Comparison of ENCODE assay signal across 8 cellular contexts in genomic region chr11:32892355-32893090, GRCh38. TPM values are rescaled to one million over a fixed set of nuclear protein-coding genes. Genes with fewer than 3 reads are reported as not detected.
DNase-seq lines count a peak whose midpoint lies in the region; TF ChIP-seq lines count a peak whose summit lies in the region.

QSER1 (plus strand) TSS chr11:32892811; CDS start chr11:32893126, 315 bp downstream.

- intact Hi-C loops in cardiac septum (cut with DNase I) = loop anchor here (5.0 kb wide), 1 partner anchor 145 kb away; the partner anchor contains the start of gene TCP11L1

- peak within 1 kb of the TSS; percentile 87 for H3K9ac ChIP-seq in GM23248

- 1% methylated on average over 9 to 42 of the region's 91 CpGs for WGBS in GM23248 (ENCODE audit: low coverage in 1 of 2, low lambda C conversion rate in 2 of 2, missing lambda C conversion rate in 2 of 2), 2 experiments
- WGBS in tibial nerve, 2 donors = 0% methylated on average over 17 to 46 of the region's 91 CpGs

- H3K4me1 ChIP-seq in GM23248 (ENCODE audit: insufficient read depth) (peaks cover 22% of the 10 kb centered on the region), tibial nerve (peaks cover 0 to 35% (median 9%) of the 10 kb centered on the region in 4 donors)

- H3K4me2 ChIP-seq in GM23248 (ENCODE audit: unreplicated experiment) = peak within 1 kb of the TSS; percentile 89

- H3K36me3 ChIP-seq in GM23248 (ENCODE audit: low read depth) (no peaks in the 10 kb centered on the region), tibial nerve (no peaks in the 10 kb centered on the region)

- in situ Hi-C loops in GM23248 (cut with MboI) = no loop called here

- H3K9me3 ChIP-seq in GM23248 (ENCODE audit: low read depth) (no peaks in the 10 kb centered on the region), tibial nerve (no peaks in the 10 kb centered on the region)

- H3K4me3 ChIP-seq in GM23248 = peak within 1 kb of the TSS; percentile 99
- H3K4me3 ChIP-seq in LNCaP clone FGC (ENCODE audit: low read depth, low read length) = peak within 1 kb of the TSS; percentile 58
- peak within 1 kb of the TSS; percentile 85 to 99 (median 91) for H3K4me3 ChIP-seq in tibial nerve

- peaks cover 20% of the 10 kb centered on the region for H3F3A ChIP-seq in GM23248 (ENCODE audit: insufficient read depth)

- no peaks in the 10 kb centered on the region for H4K20me1 ChIP-seq in GM23248 (ENCODE audit: insufficient read depth)

- TF ChIP-seq CTCF in LNCaP clone FGC (IDR thresholded peaks at IDR 0.05; ENCODE audit: control insufficient read depth, extremely low read depth, insufficient read depth) (no peak), tibial nerve (IDR thresholded peaks at IDR 0.05) (peak in 2 of 5 experiments; percentile 37 to 43)

- H2AFZ ChIP-seq in GM23248 = peak within 1 kb of the TSS; percentile 93

- no peaks in the 10 kb centered on the region for H3K27me3 ChIP-seq in GM23248 (replicated peaks; ENCODE audit: insufficient read depth)
- H3K27me3 ChIP-seq in tibial nerve = no peaks in the 10 kb centered on the region

- H3K27ac ChIP-seq in GM23248 (peak within 1 kb of the TSS; percentile 81), tibial nerve (peak within 1 kb of the TSS; percentile 88 to 97 (median 96))

- no peaks in the 10 kb centered on the region for H3K9me2 ChIP-seq in GM23248 (ENCODE audit: insufficient read depth)

- peak; percentile 58 to 79 for TF ChIP-seq POLR2A in tibial nerve (IDR thresholded peaks at IDR 0.05)

- peak in 1 of 2 donors; percentile 70 for TF ChIP-seq EP300 in tibial nerve (IDR thresholded peaks at IDR 0.05)

- H3K79me2 ChIP-seq in GM23248 (ENCODE audit: insufficient read depth) = peaks cover 37% of the 10 kb centered on the region

- DNase-seq in GDM1 (lab: John Stamatoyannopoulos, UW) = peak; percentile 70
- DNase-seq in GM23248 = peak; percentile 85
- DNase-seq in LNCaP clone FGC (ENCODE audit: low read depth) = no peak
- peak; percentile 60 for DNase-seq in SW480 (ENCODE audit: low spot score)
- peak; percentile 49 for DNase-seq in activated naive CD8-positive, alpha-beta T cell treated with anti-CD3 and anti-CD28 coated beads, Interleukin-2, amount 50 U/mL, for 16 hours (ENCODE audit: low read depth, low spot score)
- DNase-seq in cardiac septum (ENCODE audit: low spot score) = peak; percentile 83
- peak; percentile 53 for DNase-seq in pons (ENCODE audit: low spot score)
- peak; percentile 45 to 50 for DNase-seq in tibial nerve (ENCODE audit: low spot score in 2 of 2)

RNA-seq across cellular contexts. Expression of gene QSER1, which starts in this region (rescaled TPM):
- total RNA-seq in GM23248 (2014; rRNA removed; shearing (Covaris generic)) = 16.5 and 16.7 TPM in 2 replicates
- 3.6 and 4.9 TPM in 2 replicates for polyA plus RNA-seq in GM23248 (2016; fragmentation: Nextera tagmentation; extraction: Ambion mirVana)
- 22.7 TPM for total RNA-seq in cardiac septum
- 10 to 100 TPM; 35.1 to 45.4 (median 36.2) TPM for total RNA-seq in tibial nerve
